Comparison of ENCODE assay signal across 2 cellular contexts in genomic region chr11:2443881-2444300, GRCh38.
TF ChIP-seq lines count a peak whose summit lies in the region.

No MANE protein-coding gene starts in this region.

TF ChIP-seq in HCT116, 20 proteins besides CTCF, POLR2A, EP300 and RAD21:
- TF ChIP-seq FOSL1 (IDR thresholded peaks at IDR 0.05; ENCODE audit: low read depth) (no peak), SP1 (IDR thresholded peaks at IDR 0.05; ENCODE audit: low read depth) (no peak)

TF ChIP-seq in H1, 55 proteins besides CTCF, POLR2A, EP300 and RAD21:
- no peak for TF ChIP-seq CBX5 (IDR thresholded peaks at IDR 0.05; ENCODE audit: low read depth, low read length)
- TF ChIP-seq USF2 (IDR thresholded peaks at IDR 0.05; ENCODE audit: low read length) = no peak
- no peak; a peak in 1 of 4 replicates for TF ChIP-seq SIN3A (conservative IDR thresholded peaks at IDR 0.05 in 1 of 2, IDR thresholded peaks at IDR 0.05 in 1 of 2; ENCODE audit: low read depth in 1 of 2, low read length in 2 of 2)
- TF ChIP-seq TAF1 (IDR thresholded peaks at IDR 0.05; ENCODE audit: low read depth, low read length) = no peak
- TF ChIP-seq NRF1 (IDR thresholded peaks at IDR 0.05; ENCODE audit: low read depth, low read length) = no peak
- TF ChIP-seq TCF12 (IDR thresholded peaks at IDR 0.05; ENCODE audit: low read depth, low read length) = no peak
TF ChIP-seq in H1: peak in this region for 0.
